11 cellular contexts compared by ENCODE assay signal in the genomic region with DNA sequence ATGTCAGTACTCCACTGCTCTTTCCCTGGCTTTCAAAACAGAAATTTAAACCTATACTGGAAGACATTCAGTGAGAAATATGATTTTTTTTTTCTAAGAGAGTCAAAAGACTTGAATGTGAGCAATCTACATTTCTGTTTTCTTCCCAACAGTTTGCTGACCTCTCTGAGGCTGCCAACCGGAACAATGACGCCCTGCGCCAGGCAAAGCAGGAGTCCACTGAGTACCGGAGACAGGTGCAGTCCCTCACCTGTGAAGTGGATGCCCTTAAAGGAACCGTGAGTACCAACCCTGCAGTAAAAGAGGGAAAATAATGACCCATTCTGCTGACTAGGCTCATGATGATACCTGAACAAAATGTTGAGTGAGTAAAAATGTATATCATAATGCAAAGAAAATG. TPM values are rescaled to one million over a fixed set of nuclear protein-coding genes. Genes with fewer than 3 reads are reported as not detected.
DNase-seq lines count a peak whose midpoint lies in the region; ATAC-seq and TF ChIP-seq lines count a peak whose summit lies in the region.
"Had no signal": no experiment of that assay in that cellular context is flagged by ENCODE, and none has a peak within 500 bp of the region (broad histone marks: within the 10 kb centered on the region; RNA-seq: fewer than 3 reads in every experiment).

No MANE protein-coding gene starts in this region.

- H3K4me3 Mint-ChIP-seq in endothelial cell (ENCODE audit: unreplicated experiment) (peak overlapping the region; percentile 87), H9 (no peak overlapping the region)

- H3K4me1 ChIP-seq in Loucy (ENCODE audit: insufficient read depth, low read length, poor library complexity, severe bottlenecking) (peaks cover 29% of the 10 kb centered on the region), parathyroid adenoma (peaks cover 5% of the 10 kb centered on the region), H9 (ENCODE audit: insufficient read depth, low read length) (no peaks in the 10 kb centered on the region)

- H3K4me1 Mint-ChIP-seq in endothelial cell (ENCODE audit: unreplicated experiment) (peaks cover 15% of the 10 kb centered on the region), H9 (peaks cover 6% of the 10 kb centered on the region in 2 experiments; a peak in 1 of 4 replicates)

- H3K18ac ChIP-seq in H9 (ENCODE audit: insufficient read length, low read depth, low read length): no peak overlapping the region

- no peak overlapping the region for H2BK20ac ChIP-seq in H9 (ENCODE audit: low read depth, low read length, poor library complexity, severe bottlenecking)

- H2AFZ ChIP-seq in Loucy (ENCODE audit: low read length): no peak overlapping the region
- H2AFZ ChIP-seq in parathyroid adenoma: no peak overlapping the region
- H2AFZ ChIP-seq in H9 (ENCODE audit: low read length): no peak overlapping the region

- no peak overlapping the region for H2BK120ac ChIP-seq in H9 (ENCODE audit: low read depth, low read length, poor library complexity, severe bottlenecking)

- H4K8ac ChIP-seq in H9 (replicated peaks; ENCODE audit: insufficient read length, low read depth, low read length): no peak overlapping the region

- H3K27me3 Mint-ChIP-seq in endothelial cell (ENCODE audit: unreplicated experiment) (peaks cover 20% of the 10 kb centered on the region), H9 (ENCODE audit: low read depth) (no peaks in the 10 kb centered on the region; the same call in 1 of the 2 replicates)

- H3K36me3 ChIP-seq in Loucy (ENCODE audit: insufficient read depth, low read length) (peaks cover 71% of the 10 kb centered on the region), parathyroid adenoma (ENCODE audit: control insufficient read depth, insufficient read depth, low read length) (no peaks in the 10 kb centered on the region)

- no peak overlapping the region for H2BK5ac ChIP-seq in H9 (ENCODE audit: insufficient read length, low read length)

- peaks cover 26% of the 10 kb centered on the region for H3F3A ChIP-seq in Loucy (ENCODE audit: low read depth)

- WGBS in H9 (ENCODE audit: extremely low coverage, insufficient read length, low lambda C conversion rate): no CpG with 5 or more reads among the region's 5 CpGs

- H3K79me2 ChIP-seq in Loucy (ENCODE audit: insufficient read depth, low read length) (peaks cover 61% of the 10 kb centered on the region), parathyroid adenoma (no peaks in the 10 kb centered on the region), H9 (ENCODE audit: insufficient read depth, low read length) (no peaks in the 10 kb centered on the region)

- H4K20me1 ChIP-seq in Loucy (ENCODE audit: insufficient read depth, low read length, poor library complexity, severe bottlenecking) (peaks cover 68% of the 10 kb centered on the region), H9 (ENCODE audit: control insufficient read depth, insufficient read depth, insufficient read length) (no peaks in the 10 kb centered on the region)

- H3K9ac ChIP-seq in Loucy (ENCODE audit: low read depth, low read length, poor library complexity, severe bottlenecking) (no peak overlapping the region), parathyroid adenoma (no peak overlapping the region), H9 (ENCODE audit: extremely low read depth, insufficient read length, low read length) (no peak overlapping the region)

- no peak overlapping the region for H3K56ac ChIP-seq in H9 (ENCODE audit: insufficient read length, low read depth, low read length)

- H3T11ph ChIP-seq in H9 (ENCODE audit: low read length): no peak overlapping the region

- H3K36me3 Mint-ChIP-seq in endothelial cell (ENCODE audit: low read depth, unreplicated experiment) (peaks cover 60% of the 10 kb centered on the region), H9 (ENCODE audit: insufficient read depth in 1 of 3, low read depth in 3 of 3) (peaks cover 25 to 65% (median 56%) of the 10 kb centered on the region in 3 experiments)

- H3K27ac Mint-ChIP-seq in endothelial cell (ENCODE audit: unreplicated experiment) (peak overlapping the region; percentile 3), H9 (no peak overlapping the region; a peak in 1 of 7 replicates)

- H3K27ac ChIP-seq in parathyroid adenoma: peak overlapping the region; percentile 13
- H3K27ac ChIP-seq in H9 (ENCODE audit: insufficient read length, low read depth, low read length): no peak overlapping the region
- H3K27ac ChIP-seq: HL-60 had no signal

- H2BK12ac ChIP-seq in H9 (ENCODE audit: insufficient read length, low read depth, low read length): no peak overlapping the region

- ATAC-seq in GM18868 (IDR thresholded peaks at IDR 0.05; ENCODE audit: unreplicated experiment): no peak

- H3K9me2 ChIP-seq in Loucy (replicated peaks; ENCODE audit: low read depth, low read length): no peaks in the 10 kb centered on the region

- DNase-seq in AG10803 (ENCODE audit: low read depth) (no peak), endothelial cell (ENCODE audit: low spot score) (no peak), HEK293T (ENCODE audit: extremely low spot score) (no peak), H9 (no peak), NCI-H2227 treated with DMSO at 0.1 percent for 48 hours (lab: John Stamatoyannopoulos, UW) (no peak)
- DNase-seq: NCI-H1694, posterior cingulate gyrus had no signal

- peaks cover 6% of the 10 kb centered on the region for H3K23me2 ChIP-seq in H9 (ENCODE audit: insufficient read length, low read depth, low read length, poor library complexity, severe bottlenecking)

- CTCF ChIA-PET in HEK293T (lab: Yijun Ruan, JAX): no interaction called here

- H3K79me1 ChIP-seq in H9 (ENCODE audit: insufficient read depth, low read depth, low read length, poor library complexity, severe bottlenecking): no peaks in the 10 kb centered on the region

- no peak overlapping the region for H4K91ac ChIP-seq in H9 (ENCODE audit: insufficient read length, low read depth, low read length)

- H3K4me3 ChIP-seq in AG10803 (ENCODE audit: low read length) (peak overlapping the region; percentile 99), Loucy (ENCODE audit: low read length, poor library complexity, severe bottlenecking) (peak overlapping the region; percentile 22), parathyroid adenoma (ENCODE audit: low read depth, low read length) (no peak overlapping the region)

- no peak overlapping the region for H3K14ac ChIP-seq in H9 (ENCODE audit: insufficient read depth, low read length)

- no peak overlapping the region for H4K5ac ChIP-seq in H9 (ENCODE audit: insufficient read length, low read depth, low read length)

- no peak overlapping the region for H3K23ac ChIP-seq in H9 (ENCODE audit: insufficient read length, low read depth, low read length)

- H3K9me3 ChIP-seq in Loucy (ENCODE audit: insufficient read depth, low read depth, low read length) (no peaks in the 10 kb centered on the region), parathyroid adenoma (ENCODE audit: control insufficient read depth, low read length) (no peaks in the 10 kb centered on the region), H9 (ENCODE audit: control insufficient read depth, low read depth, low read length) (no peaks in the 10 kb centered on the region)

- H3K27me3 ChIP-seq in Loucy (ENCODE audit: insufficient read depth, low read length, poor library complexity, severe bottlenecking) (no peaks in the 10 kb centered on the region), parathyroid adenoma (ENCODE audit: control insufficient read depth, insufficient read depth, low read length) (no peaks in the 10 kb centered on the region), H9 (ENCODE audit: insufficient read depth, low read length) (no peaks in the 10 kb centered on the region; the same call in 1 of the 2 replicates)

- POLR2A ChIA-PET in HEK293T (lab: Yijun Ruan, JAX): interaction anchor here (0.8 to 1.0 kb wide), 2 partner anchors 9 to 15 kb away, joined by 3 read pairs; no protein-coding TSS in a partner anchor

- H3K4me2 ChIP-seq in Loucy (ENCODE audit: low read depth, low read length, poor library complexity, severe bottlenecking) (peak overlapping the region; percentile 29), parathyroid adenoma (ENCODE audit: low read length) (no peak overlapping the region), H9 (ENCODE audit: insufficient read depth, insufficient read length, low read length) (no peak overlapping the region)

- H3K9me3 Mint-ChIP-seq in endothelial cell (ENCODE audit: unreplicated experiment) (no peaks in the 10 kb centered on the region), H9 (no peaks in the 10 kb centered on the region)

- no peak for TF ChIP-seq CTCF in AG10803 (conservative IDR thresholded peaks at IDR 0.05; ENCODE audit: low read length)
- no peak for TF ChIP-seq CTCF in Loucy (conservative IDR thresholded peaks at IDR 0.05; ENCODE audit: low read length)
- TF ChIP-seq CTCF in endothelial cell (IDR thresholded peaks at IDR 0.05; ENCODE audit: unreplicated experiment): no peak
- TF ChIP-seq CTCF in parathyroid adenoma (IDR thresholded peaks at IDR 0.05): no peak
- no peak for TF ChIP-seq CTCF in H9 (conservative IDR thresholded peaks at IDR 0.05)

- no peak overlapping the region for H3K4ac ChIP-seq in H9 (ENCODE audit: low read depth, low read length)

- H2BK15ac ChIP-seq in H9 (ENCODE audit: low read depth, low read length): no peak overlapping the region

- no peak overlapping the region for H2AK5ac ChIP-seq in H9 (ENCODE audit: insufficient read length, low read length)

TF ChIP-seq in HEK293T, 16 proteins besides CTCF, POLR2A, EP300 and RAD21:
- TF ChIP-seq NFRKB (IDR thresholded peaks at IDR 0.05): no peak
- TF ChIP-seq L3MBTL2 (conservative IDR thresholded peaks at IDR 0.05): no peak
- TF ChIP-seq BHLHE40 (IDR thresholded peaks at IDR 0.05; ENCODE audit: borderline replicate concordance): no peak
- TF ChIP-seq FOXK2 (IDR thresholded peaks at IDR 0.05): no peak
- TF ChIP-seq FOXM1 (IDR thresholded peaks at IDR 0.05; ENCODE audit: borderline replicate concordance): no peak
- no peak for TF ChIP-seq ZNF384 (IDR thresholded peaks at IDR 0.05)
- no peak for TF ChIP-seq FOXA1 (IDR thresholded peaks at IDR 0.05)

RNA-seq across cellular contexts. Expression of gene VIM, which starts 6.5 kb away (rescaled TPM):
- total RNA-seq in endothelial cell (ENCODE audit: unreplicated experiment) (6,235 TPM), H9 (2021) (232 and 240 TPM in 2 replicates)

RNA-seq across cellular contexts. Expression of gene TRDMT1, which starts 33.1 kb away (rescaled TPM):
- total RNA-seq in endothelial cell (ENCODE audit: unreplicated experiment) (17.7 TPM), H9 (2021) (18.8 and 20.2 TPM in 2 replicates)

Comparison
In these comparisons a context has a peak if more than half of its experiments do, and no peak if none do; other contexts are left out.
1. RNA of gene VIM, which starts 6.5 kb away (total RNA-seq): 6,235 TPM in endothelial cell (single experiment); 232 to 240 TPM in H9; every median in the first group is over 10 times any median in the second.